ENCODE assay signal across 12 cellular contexts in the genomic region with DNA sequence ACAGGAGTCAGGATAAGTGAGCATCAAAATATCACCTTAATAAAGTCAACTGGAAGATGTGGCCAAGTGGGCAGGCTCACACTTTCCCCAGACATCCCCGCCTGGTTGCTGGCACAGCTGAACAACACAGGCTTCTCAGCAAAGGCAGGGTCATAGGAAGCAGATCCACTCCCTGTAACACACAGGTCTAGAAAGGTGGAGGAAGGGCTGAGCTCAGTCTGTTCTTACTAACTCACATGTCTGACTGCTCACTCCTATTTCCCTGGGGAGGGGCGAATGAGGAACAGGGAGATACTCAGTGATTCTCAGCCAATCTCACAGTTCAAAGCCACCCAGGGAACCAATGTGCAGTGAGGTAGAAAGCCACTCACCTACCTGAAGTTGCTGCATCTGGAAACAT. TPM values are rescaled to one million over a fixed set of nuclear protein-coding genes. Genes with fewer than 3 reads are reported as not detected.
A peak's percentile ranks its signal among the peaks of the same experiment; 100 is the strongest.
DNase-seq lines count a peak whose midpoint lies in the region; ATAC-seq and TF ChIP-seq lines count a peak whose summit lies in the region.
"Had no signal": no experiment of that assay in that cellular context is flagged by ENCODE, and none has a peak within 500 bp of the region (broad histone marks: within the 10 kb centered on the region; RNA-seq: fewer than 3 reads in every experiment).

No MANE protein-coding gene starts in this region.

- 91% methylated on average over 2 of the region's 2 CpGs for WGBS in mammary epithelial cell (ENCODE audit: low coverage, missing lambda C conversion rate)

- H3K79me2 ChIP-seq in mammary epithelial cell (ENCODE audit: insufficient read depth, low read length) (no peaks in the 10 kb centered on the region), parathyroid adenoma (no peaks in the 10 kb centered on the region)

- H3K4me1 Mint-ChIP-seq in activated T-cell treated with anti-CD3 and anti-CD28 coated beads, Interleukin-2, amount 50 U/mL, for 24 hours (ENCODE audit: low read depth), result peaks cover 17% of the 10 kb centered on the region

- TF ChIP-seq CTCF in mammary epithelial cell (conservative IDR thresholded peaks at IDR 0.05 in 1 of 2, IDR thresholded peaks at IDR 0.05 in 1 of 2; ENCODE audit: extremely low read depth in 1 of 2, insufficient read depth in 1 of 2, low read depth in 1 of 2, low read length in 2 of 2) (no peak), parathyroid adenoma (IDR thresholded peaks at IDR 0.05) (no peak), dorsolateral prefrontal cortex (IDR thresholded peaks at IDR 0.05 in 54 of 56, conservative IDR thresholded peaks at IDR 0.05 in 2 of 56; ENCODE audit: low read depth in 1 of 56, partially characterized antibody in 56 of 56) (no peak)

- H2AFZ ChIP-seq in mammary epithelial cell (ENCODE audit: low read depth, low read length) (peak overlapping the region; percentile 48), parathyroid adenoma (peak overlapping the region; percentile 25)

- H3K4me3 ChIP-seq in mammary epithelial cell (replicated peaks in 1 of 3; ENCODE audit: insufficient read depth in 1 of 3, low read depth in 2 of 3, low read length in 3 of 3) (no peak overlapping the region), parathyroid adenoma (ENCODE audit: low read depth, low read length) (no peak overlapping the region), dorsolateral prefrontal cortex (no peak overlapping the region)
- H3K4me3 ChIP-seq: ovary had no signal

- H3K4me1 ChIP-seq in mammary epithelial cell (ENCODE audit: insufficient read depth, low read length), result no peaks in the 10 kb centered on the region
- peaks cover 8% of the 10 kb centered on the region for H3K4me1 ChIP-seq in parathyroid adenoma

- in situ Hi-C loops in mammary epithelial cell (cut with MboI; ENCODE audit: low sequenced_read_pairs in 2 of 2), result no loop called here

- no peaks in the 10 kb centered on the region for H3K9me3 Mint-ChIP-seq in activated T-cell treated with anti-CD3 and anti-CD28 coated beads, Interleukin-2, amount 50 U/mL, for 24 hours

- DNase-seq in NCI-H1417 (lab: John Stamatoyannopoulos, UW), result peak in 2 of 3 experiments; percentile 9 to 27
- DNase-seq in NCI-H1417 treated with DMSO at 0.1 percent for 48 hours (lab: John Stamatoyannopoulos, UW), result no peak
- DNase-seq in mammary epithelial cell, result no peak
- DNase-seq in dorsolateral prefrontal cortex, result no peak
- DNase-seq in effector CD4-positive, alpha-beta T cell, result no peak
- no peak for DNase-seq in activated T-cell treated with anti-CD3 and anti-CD28 coated beads, Interleukin-2, amount 50 U/mL, for 24 hours
- DNase-seq: glutamatergic neuron; NCI-H2227 treated with DMSO at 0.1 percent for 48 hours; stimulated activated CD8-positive, alpha-beta memory T cell treated with anti-CD3 and anti-CD28 coated beads, Interleukin-4, amount 100 ng/mL, for 48 hours had no signal

- CTCF ChIA-PET in mammary epithelial cell (lab: Charles Lee; ENCODE audit: low non-redundant PET), result no interaction called here

- H3K27ac ChIP-seq in mammary epithelial cell (ENCODE audit: insufficient read depth, low read depth, low read length) (no peak overlapping the region), parathyroid adenoma (no peak overlapping the region), dorsolateral prefrontal cortex (no peak overlapping the region)
- H3K27ac ChIP-seq: ovary had no signal

- no peak overlapping the region for H3K4me3 Mint-ChIP-seq in activated T-cell treated with anti-CD3 and anti-CD28 coated beads, Interleukin-2, amount 50 U/mL, for 24 hours

- no peaks in the 10 kb centered on the region for H4K20me1 ChIP-seq in mammary epithelial cell (ENCODE audit: insufficient read depth, low read length)

- no peak overlapping the region for H3K9ac ChIP-seq in mammary epithelial cell (ENCODE audit: insufficient read depth, low read length)
- H3K9ac ChIP-seq in parathyroid adenoma, result no peak overlapping the region

- intact Hi-C loops in mammary epithelial cell (cut with micrococcal nuclease), result no loop called here
- intact Hi-C loops in dorsolateral prefrontal cortex (cut with DNase I), result no loop called here

- no peaks in the 10 kb centered on the region for H3K27me3 Mint-ChIP-seq in activated T-cell treated with anti-CD3 and anti-CD28 coated beads, Interleukin-2, amount 50 U/mL, for 24 hours

- H3K27ac Mint-ChIP-seq in activated T-cell treated with anti-CD3 and anti-CD28 coated beads, Interleukin-2, amount 50 U/mL, for 24 hours, result no peak overlapping the region

- dilution Hi-C loops in mammary epithelial cell (cut with HindIII; ENCODE audit: low sequenced_read_pairs), result no loop called here

- BruUV-seq in mammary epithelial cell (replicated peaks; lab: Mats Ljungman, UMichigan), result no TSS peak

- H3K36me3 Mint-ChIP-seq in activated T-cell treated with anti-CD3 and anti-CD28 coated beads, Interleukin-2, amount 50 U/mL, for 24 hours (ENCODE audit: low read depth), result no peaks in the 10 kb centered on the region

- no peaks in the 10 kb centered on the region for H3K36me3 ChIP-seq in mammary epithelial cell (ENCODE audit: insufficient read depth, low read length)
- H3K36me3 ChIP-seq in parathyroid adenoma (ENCODE audit: control insufficient read depth, insufficient read depth, low read length), result no peaks in the 10 kb centered on the region
- H3K36me3 ChIP-seq: ovary had no signal

- peak; percentile 67 for ATAC-seq in HG02938 (IDR thresholded peaks at IDR 0.05; ENCODE audit: unreplicated experiment)

- H3K27me3 ChIP-seq in mammary epithelial cell (ENCODE audit: insufficient read depth, low read length), result no peaks in the 10 kb centered on the region
- no peaks in the 10 kb centered on the region for H3K27me3 ChIP-seq in parathyroid adenoma (ENCODE audit: control insufficient read depth, insufficient read depth, low read length)
- H3K27me3 ChIP-seq in dorsolateral prefrontal cortex, result no peaks in the 10 kb centered on the region
- H3K27me3 ChIP-seq: ovary had no signal

- H3K9me3 ChIP-seq in mammary epithelial cell (replicated peaks; ENCODE audit: insufficient read depth, low read length) (no peaks in the 10 kb centered on the region), parathyroid adenoma (ENCODE audit: control insufficient read depth, low read length) (no peaks in the 10 kb centered on the region)
- H3K9me3 ChIP-seq: ovary had no signal

- H3K4me2 ChIP-seq in mammary epithelial cell (ENCODE audit: insufficient read depth, low read depth, low read length) (no peak overlapping the region), parathyroid adenoma (ENCODE audit: low read length) (no peak overlapping the region)

RNA-seq across cellular contexts. Expression of a gene that starts 45.0 kb away (rescaled TPM):
- 1 to 10 TPM; 5.0 to 5.7 TPM for total RNA-seq in mammary epithelial cell
- polyA plus RNA-seq in mammary epithelial cell, result 6.2 TPM
- polyA minus RNA-seq in mammary epithelial cell, result 8.4 TPM
- 10 to 100 TPM; 29.1 to 65.1 (median 46.0) TPM for total RNA-seq in dorsolateral prefrontal cortex

Comparison
In these comparisons a context has a peak if more than half of its experiments do, and no peak if none do; other contexts are left out.
1. DNase-seq: peak in NCI-H1417 (2 of 3); none in NCI-H1417 treated with DMSO at 0.1 percent for 48 hours (single experiment), mammary epithelial cell (single experiment), dorsolateral prefrontal cortex (0 of 10), effector CD4-positive, alpha-beta T cell (single experiment) and activated T-cell treated with anti-CD3 and anti-CD28 coated beads, Interleukin-2, amount 50 U/mL, for 24 hours (single experiment).
2. RNA of a gene that starts 45.0 kb away (total RNA-seq): 29.1 to 65.1 TPM in dorsolateral prefrontal cortex; 5.0 to 5.7 TPM in mammary epithelial cell; every median in the first group is over 4 times any median in the second.